ENCODE assay signal across 23 cellular contexts in genomic region chr12:33794954-33795353, GRCh38.
"Had no signal": no experiment of that assay in that cellular context is flagged by ENCODE, and none has a peak within 500 bp of the region (broad histone marks: within the 10 kb centered on the region; RNA-seq: fewer than 3 reads in every experiment).

No MANE protein-coding gene starts in this region.

- H3K27ac ChIP-seq: adrenal gland, body of pancreas, Peyer's patch had no signal

- H3K4me1 Mint-ChIP-seq: activated naive CD8-positive, alpha-beta T cell treated with anti-CD3 and anti-CD28 coated beads, Interleukin-2, amount 10 ng/mL, durations not matched to agents 7 days and 5 days had no signal

- ATAC-seq: activated CD8-positive, alpha-beta T cell treated with anti-CD3 and anti-CD28 coated beads, Interleukin-2, amount 10 ng/mL, durations not matched to agents 7 days and 5 days; body of pancreas had no signal

- H3K27ac Mint-ChIP-seq: activated CD8-positive, alpha-beta T cell treated with anti-CD3 and anti-CD28 coated beads, Interleukin-2, amount 10 ng/mL, durations not matched to agents 7 days and 5 days; activated naive CD8-positive, alpha-beta T cell treated with anti-CD3 and anti-CD28 coated beads, Interleukin-2, amount 10 ng/mL, durations not matched to agents 7 days and 5 days; T-helper 1 cell treated with Interleukin-12 subunit alpha and Interleukin-12 subunit beta and Interleukin-4 antibody, amounts not matched to agents 30 μg/mL and 1 μg/mL, for 36 hours had no signal

- H3K4me3 ChIP-seq: adrenal gland, body of pancreas, Peyer's patch had no signal

- H3K36me3 ChIP-seq: adrenal gland, Peyer's patch had no signal

- H3K4me1 ChIP-seq: adrenal gland, body of pancreas, Peyer's patch had no signal

- H3K27me3 Mint-ChIP-seq: activated naive CD8-positive, alpha-beta T cell treated with anti-CD3 and anti-CD28 coated beads, Interleukin-2, amount 10 ng/mL, durations not matched to agents 7 days and 5 days had no signal

- H3K27me3 ChIP-seq: adrenal gland, body of pancreas, Peyer's patch had no signal

- H3K9me3 ChIP-seq: adrenal gland, body of pancreas, Peyer's patch had no signal

- H3K4me3 Mint-ChIP-seq: activated CD8-positive, alpha-beta T cell treated with anti-CD3 and anti-CD28 coated beads, Interleukin-2, amount 10 ng/mL, durations not matched to agents 7 days and 5 days; activated naive CD8-positive, alpha-beta T cell treated with anti-CD3 and anti-CD28 coated beads, Interleukin-2, amount 10 ng/mL, durations not matched to agents 7 days and 5 days; T-helper 1 cell treated with Interleukin-12 subunit alpha and Interleukin-12 subunit beta and Interleukin-4 antibody, amounts not matched to agents 30 μg/mL and 1 μg/mL, for 36 hours had no signal

- DNase-seq: activated CD4-positive, alpha-beta T cell treated with anti-CD3 and anti-CD28 coated beads for 48 hours; activated CD4-positive, alpha-beta T cell treated with anti-CD3 and anti-CD28 coated beads, Interleukin-2, amount 50 U/mL, for 4 hours; activated CD4-positive, CD25-positive, alpha-beta regulatory T cell treated with anti-CD3 and anti-CD28 coated beads, Interleukin-2, amount 50 U/mL, for 72 hours; activated CD8-positive, alpha-beta memory T cell treated with anti-CD3 and anti-CD28 coated beads, Interleukin-2, amount 50 U/mL, for 48 hours; activated CD8-positive, alpha-beta T cell treated with anti-CD3 and anti-CD28 coated beads, Interleukin-2, amount 10 ng/mL, durations not matched to agents 7 days and 5 days; activated naive CD4-positive, alpha-beta T cell treated with anti-CD3 and anti-CD28 coated beads, Interleukin-2, amount 50 U/mL, for 16 hours; activated naive CD8-positive, alpha-beta T cell treated with anti-CD3 and anti-CD28 coated beads, Interleukin-2, amount 10 ng/mL, durations not matched to agents 7 days and 5 days; activated T-cell treated with anti-CD3 and anti-CD28 coated beads, Interleukin-2, amount 50 U/mL, for 1 hour; adrenal gland; anterior cingulate cortex; body of pancreas; central memory CD4-positive, alpha-beta T cell; KG1; NCI-H1092; NCI-H1436; NCI-H1694 treated with DMSO at 0.1 percent for 48 hours; NCI-H2029 treated with DMSO at 0.1 percent for 48 hours; NCI-H510A treated with DMSO at 0.1 percent for 48 hours; NCI-H69; NK-92 treated with Interleukin-12 subunit alpha and Interleukin-12 subunit beta, amount 100 ng/mL, for 24 hours; Peyer's patch; SHP77 had no signal

- H3K36me3 Mint-ChIP-seq: activated naive CD8-positive, alpha-beta T cell treated with anti-CD3 and anti-CD28 coated beads, Interleukin-2, amount 10 ng/mL, durations not matched to agents 7 days and 5 days had no signal
